Comparison of ENCODE assay signal across 16 cellular contexts in the genomic region with DNA sequence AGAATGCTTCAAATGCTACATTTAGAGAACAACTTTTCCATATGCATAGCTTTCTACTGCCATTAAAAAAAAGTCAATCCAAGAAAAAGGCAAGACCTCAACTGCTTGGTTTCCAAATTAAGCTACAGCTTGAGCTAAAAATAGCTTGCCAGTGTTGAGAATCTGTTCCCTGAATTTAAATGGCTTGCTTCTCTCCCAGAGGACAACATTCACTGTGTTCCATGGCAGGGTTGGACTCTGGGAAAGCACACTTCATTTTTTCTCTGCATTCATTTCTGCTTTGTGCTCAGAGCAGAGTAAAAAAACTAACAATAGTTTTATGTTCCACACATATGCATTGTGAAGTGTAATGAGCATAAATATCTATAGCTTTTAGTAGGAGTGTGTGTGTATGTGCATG.
"Had no signal": no experiment of that assay in that cellular context is flagged by ENCODE, and none has a peak within 500 bp of the region (broad histone marks: within the 10 kb centered on the region; RNA-seq: fewer than 3 reads in every experiment).

No MANE protein-coding gene starts in this region.

- H3K36me3 ChIP-seq: esophagus squamous epithelium, lower lobe of right lung, right lobe of liver, upper lobe of left lung had no signal

- H3K9me3 Mint-ChIP-seq: activated naive CD4-positive, alpha-beta T cell treated with anti-CD3 and anti-CD28 coated beads, Interleukin-2, amount 10 ng/mL, durations not matched to agents 7 days and 5 days; activated T-cell treated with anti-CD3 and anti-CD28 coated beads, Interleukin-2, amount 50 U/mL, for 24 hours had no signal

- ATAC-seq: lower lobe of right lung; naive thymus-derived CD8-positive, alpha-beta T cell; right lobe of liver; T-helper 17 cell; WTC11 had no signal

- H3K36me3 Mint-ChIP-seq: activated naive CD4-positive, alpha-beta T cell treated with anti-CD3 and anti-CD28 coated beads, Interleukin-2, amount 10 ng/mL, durations not matched to agents 7 days and 5 days had no signal

- H3K27me3 ChIP-seq: esophagus squamous epithelium, right lobe of liver, upper lobe of left lung had no signal

- H3K4me1 ChIP-seq: lower lobe of right lung, right lobe of liver, upper lobe of left lung had no signal

- H3K4me3 ChIP-seq: esophagus squamous epithelium, lower lobe of right lung, right lobe of liver, upper lobe of left lung had no signal

- H3K27ac Mint-ChIP-seq: activated CD4-positive, alpha-beta memory T cell treated with anti-CD3 and anti-CD28 coated beads, Interleukin-2, amount 10 ng/mL, durations not matched to agents 7 days and 5 days; activated naive CD4-positive, alpha-beta T cell treated with anti-CD3 and anti-CD28 coated beads, Interleukin-2, amount 10 ng/mL, durations not matched to agents 7 days and 5 days; activated T-cell treated with anti-CD3 and anti-CD28 coated beads, Interleukin-2, amount 50 U/mL, for 24 hours; immature natural killer cell; naive thymus-derived CD8-positive, alpha-beta T cell; progenitor cell of endocrine pancreas; stimulated activated naive CD8-positive, alpha-beta T cell treated with anti-CD3 and anti-CD28 coated beads, Interleukin-15, Interleukin-2, amounts not matched to agents 100 ng/mL and 50 ng/mL, for 24 hours; T-helper 17 cell; WTC11 had no signal

- H3K9me3 ChIP-seq: esophagus squamous epithelium, lower lobe of right lung, right lobe of liver, upper lobe of left lung had no signal

- H3K27ac ChIP-seq: esophagus squamous epithelium, lower lobe of right lung, right lobe of liver, upper lobe of left lung had no signal

- H3K4me3 Mint-ChIP-seq: activated CD4-positive, alpha-beta memory T cell treated with anti-CD3 and anti-CD28 coated beads, Interleukin-2, amount 10 ng/mL, durations not matched to agents 7 days and 5 days; activated naive CD4-positive, alpha-beta T cell treated with anti-CD3 and anti-CD28 coated beads, Interleukin-2, amount 10 ng/mL, durations not matched to agents 7 days and 5 days; activated T-cell treated with anti-CD3 and anti-CD28 coated beads, Interleukin-2, amount 50 U/mL, for 24 hours; immature natural killer cell; naive thymus-derived CD8-positive, alpha-beta T cell; stimulated activated naive CD8-positive, alpha-beta T cell treated with anti-CD3 and anti-CD28 coated beads, Interleukin-15, Interleukin-2, amounts not matched to agents 100 ng/mL and 50 ng/mL, for 24 hours; T-helper 17 cell; WTC11 had no signal

- H3K4me1 Mint-ChIP-seq: activated CD4-positive, alpha-beta memory T cell treated with anti-CD3 and anti-CD28 coated beads, Interleukin-2, amount 10 ng/mL, durations not matched to agents 7 days and 5 days; activated naive CD4-positive, alpha-beta T cell treated with anti-CD3 and anti-CD28 coated beads, Interleukin-2, amount 10 ng/mL, durations not matched to agents 7 days and 5 days; immature natural killer cell; naive thymus-derived CD8-positive, alpha-beta T cell; T-helper 17 cell had no signal

- DNase-seq: activated CD4-positive, alpha-beta memory T cell treated with anti-CD3 and anti-CD28 coated beads, Interleukin-2, amount 10 ng/mL, durations not matched to agents 7 days and 5 days; activated CD4-positive, alpha-beta T cell treated with anti-CD3 and anti-CD28 coated beads for 4 hours; activated naive CD4-positive, alpha-beta T cell treated with anti-CD3 and anti-CD28 coated beads, Interleukin-2, amount 10 ng/mL, durations not matched to agents 7 days and 5 days; activated T-cell treated with anti-CD3 and anti-CD28 coated beads, Interleukin-2, amount 50 U/mL, for 24 hours; cortex of kidney; effector CD8-positive, alpha-beta T cell; esophagus squamous epithelium; immature natural killer cell; lower lobe of right lung; naive thymus-derived CD8-positive, alpha-beta T cell; right lobe of liver; T-helper 17 cell; upper lobe of left lung had no signal
